Comparison of ENCODE assay signal across 10 cellular contexts in genomic region chrX:47751670-47752069, GRCh38.
DNase-seq lines count a peak whose midpoint lies in the region; ATAC-seq, FAIRE-seq and TF ChIP-seq lines count a peak whose summit lies in the region.
"Had no signal": no experiment of that assay in that cellular context is flagged by ENCODE, and none has a peak within 500 bp of the region (broad histone marks: within the 10 kb centered on the region; RNA-seq: fewer than 3 reads in every experiment).

No MANE protein-coding gene starts in this region.

- intact Hi-C loops in K562 (cut with micrococcal nuclease) (loop anchor here (2.0 kb wide), 1 partner anchor 189 kb away; no protein-coding TSS in a partner anchor), tibial artery (cut with DNase I; ENCODE audit: low total_unique reads) (no loop called here)

- in situ Hi-C loops in K562 (cut with MboI) = no loop called here

- H3K27me3 ChIP-seq in K562 (ENCODE audit: control insufficient read depth in 2 of 2, insufficient read depth in 2 of 2, low read length in 2 of 2) (no peaks in the 10 kb centered on the region), tibial nerve (peaks cover 0 to 23% of the 10 kb centered on the region in 2 donors), tibial artery (no peaks in the 10 kb centered on the region)

- no peaks in the 10 kb centered on the region for H4K20me1 ChIP-seq in K562 (replicated peaks; ENCODE audit: control insufficient read depth, insufficient read depth, low read length)

- H3K36me3 ChIP-seq in K562 (ENCODE audit: control insufficient read depth, insufficient read depth, low read length) (no peaks in the 10 kb centered on the region), tibial nerve (no peaks in the 10 kb centered on the region), tibial artery (no peaks in the 10 kb centered on the region)

- no peak overlapping the region for H2AFZ ChIP-seq in K562 (ENCODE audit: low read depth, low read length)

- TF ChIP-seq EP300 in K562 (IDR thresholded peaks at IDR 0.05; ENCODE audit: low read length) = no peak
- no peak for TF ChIP-seq EP300 in tibial nerve (IDR thresholded peaks at IDR 0.05)

- DNase-seq in 8988T (peak; percentile 14), GM12892 (ENCODE audit: insufficient read length) (no peak), RCC 7860 (ENCODE audit: low spot score) (peak; percentile 9), K562 (ENCODE audit: extremely low read depth in 1 of 4, low spot score in 3 of 4) (peak; percentile 27 to 65 (median 36)), nephron progenitor cell (peak; percentile 32), tibial nerve (ENCODE audit: low spot score in 2 of 2) (no peak), frontal cortex (ENCODE audit: low spot score in 2 of 2) (no peak), tibial artery (no peak)

- peaks cover 64% of the 10 kb centered on the region for H3K9me3 Mint-ChIP-seq in nephron progenitor cell

- 3% methylated on average over 5 of the region's 6 CpGs for WGBS in K562 (ENCODE audit: insufficient coverage, low coverage, missing lambda C conversion rate)
- 20 to 33% methylated on average over 3 to 6 of the region's 6 CpGs for WGBS in tibial nerve, 2 donors

- H3K4me3 ChIP-seq in K562 (no peak overlapping the region), tibial nerve (no peak overlapping the region), tibial artery (no peak overlapping the region)
- H3K4me3 ChIP-seq: skin epidermis had no signal

- H3K27ac ChIP-seq in K562 (ENCODE audit: extremely low read depth, low read depth, low read length) = no peak overlapping the region
- H3K27ac ChIP-seq in tibial nerve = no peak overlapping the region
- H3K27ac ChIP-seq in tibial artery = no peak overlapping the region
- H3K27ac ChIP-seq: skin epidermis had no signal

- no peak overlapping the region for H3K27ac Mint-ChIP-seq in nephron progenitor cell
- H3K27ac Mint-ChIP-seq: activated naive CD8-positive, alpha-beta T cell had no signal

- no TSS peak for BruUV-seq in K562 (replicated peaks; lab: Mats Ljungman, UMichigan)

- TF ChIP-seq CTCF in K562 (IDR thresholded peaks at IDR 0.05 in 2 of 3, conservative IDR thresholded peaks at IDR 0.05 in 1 of 3; ENCODE audit: insufficient read depth in 2 of 3, low read depth in 1 of 3, low read length in 3 of 3) = peak; percentile 66 to 72 (median 72)
- no peak for TF ChIP-seq CTCF in nephron progenitor cell (IDR thresholded peaks at IDR 0.05)
- TF ChIP-seq CTCF in tibial nerve (IDR thresholded peaks at IDR 0.05) = no peak
- TF ChIP-seq CTCF in tibial artery (IDR thresholded peaks at IDR 0.05) = no peak

- H3K9me3 ChIP-seq in K562 (replicated peaks; ENCODE audit: control insufficient read depth, insufficient read depth, low read depth, low read length) (no peaks in the 10 kb centered on the region), tibial nerve (no peaks in the 10 kb centered on the region), tibial artery (no peaks in the 10 kb centered on the region)

- no peaks in the 10 kb centered on the region for H3K9me1 ChIP-seq in K562 (ENCODE audit: control insufficient read depth, insufficient read depth, low read length)

- H3K79me2 ChIP-seq in K562 (ENCODE audit: control insufficient read depth, insufficient read depth, low read length) = no peaks in the 10 kb centered on the region

- peak; percentile 43 to 78 for TF ChIP-seq RAD21 in K562 (CRISPR knock-in tag; conservative IDR thresholded peaks at IDR 0.05 in 1 of 2, IDR thresholded peaks at IDR 0.05 in 1 of 2)

- ATAC-seq in K562 = peak; percentile 95

- H3K4me2 ChIP-seq in K562 (ENCODE audit: insufficient read depth, low read length) = no peak overlapping the region

- H3K4me1 Mint-ChIP-seq in nephron progenitor cell = peaks cover 2% of the 10 kb centered on the region

- no peak overlapping the region for H3K9ac ChIP-seq in K562 (ENCODE audit: insufficient read depth in 1 of 2, low read depth in 2 of 2, low read length in 2 of 2)

- FAIRE-seq in GM12892 (lab: Jason Lieb, UNC) (peak; percentile 71), RCC 7860 (lab: Jason Lieb, UNC) (no peak), K562 (lab: Jason Lieb, UNC) (peak; percentile 62), frontal cortex (lab: Jason Lieb, UNC) (no peak)

- H3K36me3 Mint-ChIP-seq in nephron progenitor cell (ENCODE audit: low read depth) = no peaks in the 10 kb centered on the region
- H3K36me3 Mint-ChIP-seq: activated naive CD8-positive, alpha-beta T cell had no signal

- H3K4me1 ChIP-seq in K562 (replicated peaks in 1 of 2; ENCODE audit: control insufficient read depth in 2 of 2, insufficient read depth in 2 of 2, low read length in 2 of 2) (peaks cover 0 to 10% of the 10 kb centered on the region in 2 experiments; a peak in 2 of 5 replicates), tibial nerve (no peaks in the 10 kb centered on the region), tibial artery (no peaks in the 10 kb centered on the region)

- CTCF ChIA-PET in K562 (lab: Yijun Ruan, JAX; ENCODE audit: low intra/inter-chr PET ratio) = interaction anchor here (0.7 kb wide), 1 partner anchor 133 kb away, joined by 4 read pairs; no protein-coding TSS in a partner anchor

- H3K4me3 Mint-ChIP-seq in nephron progenitor cell = no peak overlapping the region
- H3K4me3 Mint-ChIP-seq: activated naive CD8-positive, alpha-beta T cell had no signal

- TF ChIP-seq POLR2A in GM12892 (IDR thresholded peaks at IDR 0.05; ENCODE audit: low read depth, low read length) (no peak), K562 (conservative IDR thresholded peaks at IDR 0.05) (no peak), tibial nerve (IDR thresholded peaks at IDR 0.05) (no peak)

- H3K27me3 Mint-ChIP-seq in nephron progenitor cell (ENCODE audit: low read depth, poor library complexity) = peaks cover 13% of the 10 kb centered on the region
- H3K27me3 Mint-ChIP-seq: activated naive CD8-positive, alpha-beta T cell had no signal

- POLR2A ChIA-PET in K562 (lab: Yijun Ruan, JAX) = interaction anchor here (1.0 kb wide), 1 partner anchor 171 kb away, joined by 3 read pairs; no protein-coding TSS in a partner anchor

TF ChIP-seq in K562, 482 proteins besides CTCF, POLR2A, EP300 and RAD21:
- TF ChIP-seq ZNF23 (CRISPR knock-in tag; IDR thresholded peaks at IDR 0.05) (no peak), RB1 (IDR thresholded peaks at IDR 0.05; ENCODE audit: low read depth) (0 out of 2 replicates have a peak, but pooled peaks have one; percentile 31), NUFIP1 (IDR thresholded peaks at IDR 0.05; ENCODE audit: partially characterized antibody) (no peak), STAG1 (CRISPR knock-in tag; IDR thresholded peaks at IDR 0.05; ENCODE audit: borderline replicate concordance) (peak; percentile 41; the same call in 1 of the 2 replicates), MBD1 (CRISPR knock-in tag; IDR thresholded peaks at IDR 0.05) (no peak), TARDBP (IDR thresholded peaks at IDR 0.05) (no peak), SMC3 (conservative IDR thresholded peaks at IDR 0.05; ENCODE audit: insufficient read depth, low read depth, low read length) (peak; percentile 75), ELK1 (CRISPR knock-in tag; IDR thresholded peaks at IDR 0.05) (no peak), DEAF1 (CRISPR knock-in tag; IDR thresholded peaks at IDR 0.05) (peak; percentile 35; the same call in 1 of the 2 replicates), CC2D1A (IDR thresholded peaks at IDR 0.05) (0 out of 2 replicates have a peak, but pooled peaks have one; percentile 28), TFAP4 (CRISPR knock-in tag; IDR thresholded peaks at IDR 0.05; ENCODE audit: borderline replicate concordance) (peak; percentile 85), E2F3 (CRISPR knock-in tag; IDR thresholded peaks at IDR 0.05) (no peak), MIER1 (IDR thresholded peaks at IDR 0.05; ENCODE audit: low read depth) (no peak)

Comparison
In these comparisons a context has a peak if more than half of its experiments do, and no peak if none do; other contexts are left out.
1. DNase-seq: peak in 8988T (single experiment), RCC 7860 (single experiment), K562 (4 of 4) and nephron progenitor cell (single experiment); none in GM12892 (single experiment), tibial nerve (0 of 2), frontal cortex (0 of 2) and tibial artery (0 of 2).
2. CTCF ChIP-seq: peak in K562 (3 of 3); none in nephron progenitor cell (single experiment), tibial nerve (0 of 5) and tibial artery (0 of 2).